Comparison of ENCODE assay signal across 8 cellular contexts in genomic region chr1:31587720-31588423, GRCh38. TPM values are rescaled to one million over a fixed set of nuclear protein-coding genes. Genes with fewer than 3 reads are reported as not detected.
DNase-seq lines count a peak whose midpoint lies in the region; ATAC-seq and TF ChIP-seq lines count a peak whose summit lies in the region.

No MANE protein-coding gene starts in this region.

- H3K27ac ChIP-seq in endodermal cell (ENCODE audit: low read depth, low read length) (no peak overlapping the region), muscle layer of duodenum (ENCODE audit: low read length) (peak overlapping the region; percentile 79), stomach smooth muscle (ENCODE audit: low read length) (peak overlapping the region; percentile 99)

- H3K4me3 Mint-ChIP-seq in endodermal cell: peak overlapping the region; percentile 32

- H3K9me3 ChIP-seq in endodermal cell (ENCODE audit: control insufficient read depth, low read length) (no peaks in the 10 kb centered on the region), muscle layer of duodenum (ENCODE audit: control insufficient read depth in 1 of 2, low read length in 2 of 2) (no peaks in the 10 kb centered on the region), stomach smooth muscle (ENCODE audit: control insufficient read depth in 2 of 2, low read length in 2 of 2) (no peaks in the 10 kb centered on the region)

- H3K27ac Mint-ChIP-seq in endodermal cell: peak overlapping the region; percentile 74

- no peaks in the 10 kb centered on the region for H3K36me3 Mint-ChIP-seq in endodermal cell (ENCODE audit: low read depth)

- H3K36me3 ChIP-seq in endodermal cell (ENCODE audit: control insufficient read depth, insufficient read depth, low read length): no peaks in the 10 kb centered on the region
- peaks cover 15 to 21% of the 10 kb centered on the region in 2 donors for H3K36me3 ChIP-seq in muscle layer of duodenum (ENCODE audit: control insufficient read depth in 1 of 2, insufficient read depth in 2 of 2, low read length in 2 of 2)
- H3K36me3 ChIP-seq in stomach smooth muscle (ENCODE audit: control insufficient read depth in 2 of 2, insufficient read depth in 2 of 2, low read length in 2 of 2): peaks cover 21 to 22% of the 10 kb centered on the region in 2 donors

- peaks cover 24% of the 10 kb centered on the region for H3K27me3 Mint-ChIP-seq in endodermal cell (ENCODE audit: insufficient read depth)

- H3K4me3 ChIP-seq in endodermal cell (ENCODE audit: low read length): no peak overlapping the region
- H3K4me3 ChIP-seq in muscle layer of duodenum (ENCODE audit: low read depth in 1 of 2, low read length in 2 of 2): peak overlapping the region in 1 of 2 donors; percentile 58
- peak overlapping the region in 1 of 2 donors; percentile 61 for H3K4me3 ChIP-seq in stomach smooth muscle (ENCODE audit: low read length in 2 of 2)

- H3K4me1 Mint-ChIP-seq in endodermal cell: peaks cover 19% of the 10 kb centered on the region

- DNase-seq in NCI-H146 (lab: John Stamatoyannopoulos, UW) (peak; percentile 12), NCI-H146 treated with DMSO at 0.1 percent for 48 hours (lab: John Stamatoyannopoulos, UW; ENCODE audit: unreplicated experiment) (no peak), NCI-H1105 (lab: John Stamatoyannopoulos, UW) (peak; percentile 27), endodermal cell (peak; percentile 95)
- DNase-seq in activated CD4-positive, alpha-beta T cell treated with anti-CD3 and anti-CD28 coated beads for 48 hours: peak; percentile 72

- H3K27me3 ChIP-seq in endodermal cell (ENCODE audit: control insufficient read depth, insufficient read depth, low read length, poor library complexity, severe bottlenecking): peaks cover 16% of the 10 kb centered on the region
- H3K27me3 ChIP-seq in muscle layer of duodenum (ENCODE audit: low read depth, low read length): no peaks in the 10 kb centered on the region
- H3K27me3 ChIP-seq in stomach smooth muscle (ENCODE audit: control insufficient read depth in 1 of 2, insufficient read depth in 2 of 2, low read length in 2 of 2): no peaks in the 10 kb centered on the region

- 62 to 66% methylated on average over 11 to 14 of the region's 14 CpGs for WGBS in endodermal cell (ENCODE audit: insufficient coverage in 1 of 2, insufficient read length in 1 of 2), 2 experiments

- H3K9ac ChIP-seq in endodermal cell (ENCODE audit: extremely low read depth, low read length, poor library complexity, severe bottlenecking): no peak overlapping the region
- H3K9ac ChIP-seq in stomach smooth muscle (ENCODE audit: low read length in 2 of 2): peak overlapping the region; percentile 71 to 72

- no peaks in the 10 kb centered on the region for H3K9me3 Mint-ChIP-seq in endodermal cell

- TF ChIP-seq CTCF in endodermal cell (conservative IDR thresholded peaks at IDR 0.05): peak; percentile 89

- no peak for ATAC-seq in HG03280 (IDR thresholded peaks at IDR 0.05; ENCODE audit: unreplicated experiment)

- H3K4me1 ChIP-seq in endodermal cell (ENCODE audit: control insufficient read depth, insufficient read depth, low read length): peaks cover 4% of the 10 kb centered on the region
- H3K4me1 ChIP-seq in muscle layer of duodenum (ENCODE audit: control insufficient read depth in 1 of 2, insufficient read depth in 2 of 2, low read length in 2 of 2): peaks cover 16 to 53% of the 10 kb centered on the region in 2 donors
- peaks cover 71% of the 10 kb centered on the region for H3K4me1 ChIP-seq in stomach smooth muscle (ENCODE audit: control insufficient read depth, insufficient read depth, low read length)

RNA-seq across cellular contexts. Expression of gene TINAGL1, which starts 11.6 kb away (rescaled TPM):
- total RNA-seq in endodermal cell: 1 to 10 TPM; 3.0 to 3.4 TPM
- 1.0 TPM for polyA plus RNA-seq in endodermal cell (2013, experiment 1 of 2)
- polyA plus RNA-seq in endodermal cell (2013, experiment 2 of 2): 0.70 TPM

RNA-seq across cellular contexts. Expression of gene HCRTR1, which starts 29.6 kb away (rescaled TPM):
- not detected for total RNA-seq in endodermal cell
- polyA plus RNA-seq in endodermal cell (2013, experiment 1 of 2): 0.28 TPM
- polyA plus RNA-seq in endodermal cell (2013, experiment 2 of 2): not detected

RNA-seq across cellular contexts. Expression of gene PEF1, which starts 56.8 kb away (rescaled TPM):
- total RNA-seq in endodermal cell: 10 to 100 TPM; 51.4 to 59.1 TPM
- polyA plus RNA-seq in endodermal cell (2013, experiment 1 of 2): 60.4 TPM
- 61.7 TPM for polyA plus RNA-seq in endodermal cell (2013, experiment 2 of 2)
